In the genomic region with DNA sequence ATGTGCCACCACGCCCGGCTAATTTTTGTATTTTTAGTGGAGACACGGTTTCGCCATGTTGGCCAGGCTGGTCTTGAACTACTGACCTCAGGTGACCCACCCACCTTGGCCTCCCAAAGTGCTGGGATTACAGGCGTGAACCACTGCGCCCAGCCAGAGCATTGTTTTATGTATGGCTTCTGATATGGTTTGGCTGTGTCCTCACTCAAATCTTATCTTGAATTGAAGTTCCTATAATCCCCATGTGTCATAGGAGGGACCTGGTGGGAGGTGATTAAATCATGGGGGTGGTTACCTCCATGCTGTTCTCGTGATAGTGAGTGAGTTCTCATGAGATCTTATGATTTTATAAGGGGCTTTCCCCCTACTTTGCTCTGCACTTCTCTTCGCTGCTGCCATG, we compare ENCODE assay signal across 1 cellular context. TPM values are rescaled to one million over a fixed set of nuclear protein-coding genes. Genes with fewer than 3 reads are reported as not detected.
"Had no signal": no experiment of that assay in that cellular context is flagged by ENCODE, and none has a peak within 500 bp of the region (broad histone marks: within the 10 kb centered on the region; RNA-seq: fewer than 3 reads in every experiment).

No MANE protein-coding gene starts in this region.

RNA-seq across cellular contexts. Expression of gene ST6GALNAC3, which starts 22.5 kb away (rescaled TPM):
- total RNA-seq: LHCN-M2 had no signal
